ENCODE assay signal across 18 cellular contexts in genomic region chr11:76075699-76076098, GRCh38.
DNase-seq lines count a peak whose midpoint lies in the region; ATAC-seq and TF ChIP-seq lines count a peak whose summit lies in the region.
"Had no signal": no experiment of that assay in that cellular context is flagged by ENCODE, and none has a peak within 500 bp of the region (broad histone marks: within the 10 kb centered on the region; RNA-seq: fewer than 3 reads in every experiment).

No MANE protein-coding gene starts in this region.

- H3K9ac ChIP-seq in GM23248 (no peak overlapping the region), PC-3 (ENCODE audit: low read length) (no peak overlapping the region), subcutaneous abdominal adipose tissue (ENCODE audit: low read length in 5 of 5) (no peak overlapping the region)

- in situ Hi-C loops in GM23248 (cut with MboI): no loop called here
- in situ Hi-C loops in HAP-1 (cut with MboI; ENCODE audit: low sequenced_read_pairs): no loop called here

- H3F3A ChIP-seq in GM23248 (ENCODE audit: insufficient read depth) (peaks cover 33% of the 10 kb centered on the region), PC-3 (ENCODE audit: low read length, unreplicated experiment) (no peaks in the 10 kb centered on the region)

- H2AFZ ChIP-seq in GM23248: no peak overlapping the region
- no peak overlapping the region for H2AFZ ChIP-seq in PC-3 (ENCODE audit: low read length)
- H2AFZ ChIP-seq: PC-9 had no signal

- no peak for DNase-seq in GM23248
- peak; percentile 73 for DNase-seq in PC-3
- DNase-seq in fibroblast of villous mesenchyme (ENCODE audit: low read depth): peak; percentile 34
- DNase-seq in NCI-H2029 treated with DMSO at 0.1 percent for 48 hours (lab: John Stamatoyannopoulos, UW): no peak
- no peak for DNase-seq in HAP-1 (ENCODE audit: low spot score in 2 of 2)
- DNase-seq: COR-L47; GOT3; Karpas-422; NCI-H1048; NCI-H146; NCI-H2107; NCI-H345; NCI-H69; NK-92 treated with Interleukin-12 subunit alpha and Interleukin-12 subunit beta, amount 100 ng/mL, for 24 hours; PC-9 had no signal

- peak overlapping the region; percentile 93 for H3K4me2 ChIP-seq in GM23248 (ENCODE audit: unreplicated experiment)
- H3K4me2 ChIP-seq in PC-3 (ENCODE audit: low read length): peak overlapping the region; percentile 23; the same call in 1 of the 2 replicates
- H3K4me2 ChIP-seq: PC-9 had no signal

- H3K4me1 ChIP-seq in GM23248 (ENCODE audit: insufficient read depth): peaks cover 47% of the 10 kb centered on the region
- peaks cover 21% of the 10 kb centered on the region for H3K4me1 ChIP-seq in PC-3 (ENCODE audit: insufficient read depth, low read length)
- peaks cover 5 to 58% (median 38%) of the 10 kb centered on the region in 5 donors for H3K4me1 ChIP-seq in subcutaneous abdominal adipose tissue (ENCODE audit: control insufficient read depth in 5 of 5, insufficient read depth in 5 of 5, low read length in 5 of 5)
- H3K4me1 ChIP-seq in HAP-1: peaks cover 4% of the 10 kb centered on the region

- H3K4me3 ChIP-seq in GM23248: no peak overlapping the region
- no peak overlapping the region for H3K4me3 ChIP-seq in PC-3 (ENCODE audit: low read length)
- no peak overlapping the region for H3K4me3 ChIP-seq in fibroblast of villous mesenchyme (ENCODE audit: low read depth, low read length)
- H3K4me3 ChIP-seq in subcutaneous abdominal adipose tissue (ENCODE audit: low read depth in 1 of 5, low read length in 5 of 5): no peak overlapping the region
- no peak overlapping the region for H3K4me3 ChIP-seq in HAP-1
- H3K4me3 ChIP-seq: PC-9 had no signal

- intact Hi-C loops in PC-3 (cut with micrococcal nuclease): no loop called here

- H3K9me2 ChIP-seq in GM23248 (ENCODE audit: insufficient read depth) (no peaks in the 10 kb centered on the region), PC-3 (replicated peaks; ENCODE audit: low read length) (no peaks in the 10 kb centered on the region)

- ATAC-seq in PC-3 (peak; percentile 76), GM18505 (IDR thresholded peaks at IDR 0.05; ENCODE audit: unreplicated experiment) (no peak)

- WGBS in GM23248 (ENCODE audit: low coverage in 1 of 2, low lambda C conversion rate in 2 of 2, missing lambda C conversion rate in 2 of 2), 2 experiments: 94 to 100% methylated on average over 2 of the region's 2 CpGs

- no peaks in the 10 kb centered on the region for H3K79me2 ChIP-seq in GM23248 (ENCODE audit: insufficient read depth)
- H3K79me2 ChIP-seq in PC-3 (ENCODE audit: low read length): no peaks in the 10 kb centered on the region

- no TSS peak for BruUV-seq in PC-3 (replicated peaks; lab: Mats Ljungman, UMichigan)

- TF ChIP-seq CTCF in PC-3 (conservative IDR thresholded peaks at IDR 0.05; ENCODE audit: low read depth, low read length): no peak
- no peak for TF ChIP-seq CTCF in fibroblast of villous mesenchyme (IDR thresholded peaks at IDR 0.05; ENCODE audit: insufficient read depth, low read depth, low read length)

- CTCF ChIA-PET in PC-3 (lab: Charles Lee): no interaction called here

- H3K27me3 ChIP-seq in GM23248 (replicated peaks; ENCODE audit: insufficient read depth) (no peaks in the 10 kb centered on the region), PC-3 (ENCODE audit: low read length) (no peaks in the 10 kb centered on the region), subcutaneous abdominal adipose tissue (ENCODE audit: control insufficient read depth in 5 of 5, insufficient read depth in 4 of 5, low read length in 5 of 5) (no peaks in the 10 kb centered on the region), HAP-1 (ENCODE audit: low read depth) (no peaks in the 10 kb centered on the region)

- TF ChIP-seq POLR2A in GM18505 (IDR thresholded peaks at IDR 0.05; ENCODE audit: borderline replicate concordance, extremely low read depth, insufficient read depth, insufficient read length): no peak

- H3K9me3 ChIP-seq in GM23248 (ENCODE audit: low read depth) (no peaks in the 10 kb centered on the region), PC-3 (ENCODE audit: low read length) (no peaks in the 10 kb centered on the region), subcutaneous abdominal adipose tissue (ENCODE audit: control insufficient read depth in 5 of 5, low read length in 5 of 5) (no peaks in the 10 kb centered on the region), HAP-1 (no peaks in the 10 kb centered on the region)

- H3K27ac ChIP-seq in GM23248 (no peak overlapping the region), PC-3 (ENCODE audit: low read length) (peak overlapping the region; percentile 1), subcutaneous abdominal adipose tissue (ENCODE audit: low read depth, low read length) (peak overlapping the region; percentile 28)
- H3K27ac ChIP-seq: C4-2B, PC-9 had no signal

- POLR2A ChIA-PET in PC-3 (lab: Charles Lee; ENCODE audit: unreplicated experiment): no interaction called here

- no peaks in the 10 kb centered on the region for H4K20me1 ChIP-seq in GM23248 (ENCODE audit: insufficient read depth)
- H4K20me1 ChIP-seq in PC-3 (ENCODE audit: low read length): no peaks in the 10 kb centered on the region

- H3K36me3 ChIP-seq in GM23248 (ENCODE audit: low read depth) (no peaks in the 10 kb centered on the region), PC-3 (ENCODE audit: low read depth, low read length) (no peaks in the 10 kb centered on the region), subcutaneous abdominal adipose tissue (ENCODE audit: control insufficient read depth in 5 of 5, insufficient read depth in 5 of 5, low read length in 5 of 5) (peaks cover 0 to 2% (median 0%) of the 10 kb centered on the region in 5 donors), HAP-1 (replicated peaks) (no peaks in the 10 kb centered on the region)

Comparison
In these comparisons a context has a peak if more than half of its experiments do, and no peak if none do; other contexts are left out.
1. DNase-seq: peak in PC-3 (single experiment) and fibroblast of villous mesenchyme (single experiment); none in GM23248 (single experiment), NCI-H2029 treated with DMSO at 0.1 percent for 48 hours (single experiment) and HAP-1 (0 of 2).